ENCODE assay signal across 30 cellular contexts in genomic region chr13:23710366-23710765, GRCh38.
"Had no signal": no experiment of that assay in that cellular context is flagged by ENCODE, and none has a peak within 500 bp of the region (broad histone marks: within the 10 kb centered on the region; RNA-seq: fewer than 3 reads in every experiment).

No MANE protein-coding gene starts in this region.

- FAIRE-seq: islet of Langerhans, kidney, urothelium cell line had no signal

- H3K27ac Mint-ChIP-seq: immature natural killer cell; naive thymus-derived CD8-positive, alpha-beta T cell; stimulated activated effector memory CD8-positive, alpha-beta T cell treated with anti-CD3 and anti-CD28 coated beads, Interleukin-12 subunit alpha, Interleukin-12 subunit beta, amount 100 ng/mL, for 72 hours; stimulated activated naive CD8-positive, alpha-beta T cell treated with anti-CD3 and anti-CD28 coated beads, Interleukin-15, Interleukin-2, amounts not matched to agents 100 ng/mL and 50 ng/mL, for 24 hours had no signal

- H3K4me1 ChIP-seq: left lung, pancreas, prostate gland, suprapubic skin, tibial artery, upper lobe of right lung had no signal

- H3K4me3 Mint-ChIP-seq: immature natural killer cell; naive thymus-derived CD8-positive, alpha-beta T cell; nephron; neural crest cell; stimulated activated effector memory CD8-positive, alpha-beta T cell treated with anti-CD3 and anti-CD28 coated beads, Interleukin-12 subunit alpha, Interleukin-12 subunit beta, amount 100 ng/mL, for 72 hours; stimulated activated naive CD8-positive, alpha-beta T cell treated with anti-CD3 and anti-CD28 coated beads, Interleukin-15, Interleukin-2, amounts not matched to agents 100 ng/mL and 50 ng/mL, for 24 hours had no signal

- H3K36me3 ChIP-seq: left lung, lower lobe of right lung, pancreas, prostate gland, spleen, suprapubic skin, thoracic aorta, tibial artery, upper lobe of right lung had no signal

- H3K9me3 ChIP-seq: left lung, lower lobe of right lung, pancreas, prostate gland, suprapubic skin, thoracic aorta, upper lobe of right lung had no signal

- DNase-seq: hippocampal formation; immature natural killer cell; kidney; left colon; left lung; lower lobe of right lung; mammary epithelial cell; mesenchymal stem cell; naive thymus-derived CD8-positive, alpha-beta T cell; nucleus accumbens; pancreas; posterior cingulate gyrus; retina; right cardiac atrium; spleen; stimulated activated CD4-positive, alpha-beta T cell treated with anti-CD3 and anti-CD28 coated beads, Interleukin-4, amount 100 ng/mL, for 24 hours; stimulated activated naive CD4-positive, alpha-beta T cell; tibial artery; trophoblast cell; upper lobe of right lung had no signal

- H3K36me3 Mint-ChIP-seq: immature natural killer cell; stimulated activated effector memory CD8-positive, alpha-beta T cell treated with anti-CD3 and anti-CD28 coated beads, Interleukin-12 subunit alpha, Interleukin-12 subunit beta, amount 100 ng/mL, for 72 hours had no signal

- H3K27me3 ChIP-seq: left lung, pancreas, spleen, suprapubic skin, tibial artery, upper lobe of right lung had no signal

- H3K4me3 ChIP-seq: left lung, lower lobe of right lung, pancreas, prostate gland, skin epidermis, spleen, suprapubic skin, thoracic aorta, tibial artery, upper lobe of right lung had no signal

- H3K9me3 Mint-ChIP-seq: immature natural killer cell; stimulated activated effector memory CD8-positive, alpha-beta T cell treated with anti-CD3 and anti-CD28 coated beads, Interleukin-12 subunit alpha, Interleukin-12 subunit beta, amount 100 ng/mL, for 72 hours; stimulated activated naive CD8-positive, alpha-beta T cell treated with anti-CD3 and anti-CD28 coated beads, Interleukin-15, Interleukin-2, amounts not matched to agents 100 ng/mL and 50 ng/mL, for 24 hours had no signal

- H3K27ac ChIP-seq: left lung, lower lobe of right lung, pancreas, prostate gland, skin epidermis, spleen, suprapubic skin, thoracic aorta, tibial artery, upper lobe of right lung had no signal

- H3K4me1 Mint-ChIP-seq: immature natural killer cell; stimulated activated effector memory CD8-positive, alpha-beta T cell treated with anti-CD3 and anti-CD28 coated beads, Interleukin-12 subunit alpha, Interleukin-12 subunit beta, amount 100 ng/mL, for 72 hours had no signal
